ENCODE assay signal across 1 cellular context in the genomic region with DNA sequence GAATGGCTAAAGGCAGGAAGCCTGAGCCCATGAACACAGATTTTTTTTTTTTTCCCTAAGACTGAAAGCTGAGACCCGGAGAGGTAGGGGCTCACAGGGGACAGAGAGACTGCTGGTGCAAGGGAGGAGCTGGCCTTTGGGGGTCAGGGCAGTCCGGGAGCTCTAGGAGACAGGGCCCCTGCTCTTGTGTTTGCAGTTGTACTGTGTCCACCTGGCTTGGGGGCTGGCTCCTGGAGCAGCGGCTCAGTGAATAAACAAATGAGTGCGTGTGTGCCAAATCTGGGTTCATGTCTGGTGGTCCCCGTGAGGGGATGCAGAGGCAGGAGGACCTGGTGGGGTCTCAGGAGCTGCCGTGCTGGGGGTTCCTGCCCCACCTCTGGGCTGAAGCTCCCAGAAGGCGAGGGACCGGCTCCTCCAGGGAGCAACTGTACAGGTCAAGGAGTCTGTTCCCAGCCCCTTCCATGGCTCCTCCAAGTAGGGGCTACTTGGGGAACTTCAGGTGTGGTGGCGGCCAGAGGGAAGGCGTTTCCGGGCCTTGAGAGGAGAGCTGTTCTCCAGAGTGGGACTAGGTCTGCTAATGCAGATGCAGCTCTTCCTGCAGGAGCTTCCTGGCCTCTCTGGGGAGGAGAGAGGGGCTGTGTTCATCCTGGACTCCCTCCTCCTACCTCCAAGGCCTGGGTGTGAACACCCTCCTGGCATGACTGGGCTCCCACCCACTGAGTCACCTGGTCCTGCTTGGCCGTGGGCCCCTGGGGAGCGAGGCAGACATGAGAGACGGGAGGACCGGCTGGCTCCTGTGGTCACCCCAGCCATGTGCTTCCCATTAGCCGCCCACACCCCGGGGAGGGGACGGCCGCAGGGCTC.
A peak's percentile ranks its signal among the peaks of the same experiment; 100 is the strongest.
TF ChIP-seq lines count a peak whose summit lies in the region.

No MANE protein-coding gene starts in this region.

TF ChIP-seq in HepG2, 621 proteins besides CTCF, POLR2A, EP300 and RAD21 (continued from another document and continues in another):
- peak; percentile 69; the same call in 1 of the 2 replicates for TF ChIP-seq SAFB2 (CRISPR knock-in tag; IDR thresholded peaks at IDR 0.05; ENCODE audit: borderline replicate concordance, low read depth)
- TF ChIP-seq RFXANK (CRISPR knock-in tag; IDR thresholded peaks at IDR 0.05): 0 out of 2 replicates have a peak, but pooled peaks have one; percentile 63
- TF ChIP-seq, protein P1, sequence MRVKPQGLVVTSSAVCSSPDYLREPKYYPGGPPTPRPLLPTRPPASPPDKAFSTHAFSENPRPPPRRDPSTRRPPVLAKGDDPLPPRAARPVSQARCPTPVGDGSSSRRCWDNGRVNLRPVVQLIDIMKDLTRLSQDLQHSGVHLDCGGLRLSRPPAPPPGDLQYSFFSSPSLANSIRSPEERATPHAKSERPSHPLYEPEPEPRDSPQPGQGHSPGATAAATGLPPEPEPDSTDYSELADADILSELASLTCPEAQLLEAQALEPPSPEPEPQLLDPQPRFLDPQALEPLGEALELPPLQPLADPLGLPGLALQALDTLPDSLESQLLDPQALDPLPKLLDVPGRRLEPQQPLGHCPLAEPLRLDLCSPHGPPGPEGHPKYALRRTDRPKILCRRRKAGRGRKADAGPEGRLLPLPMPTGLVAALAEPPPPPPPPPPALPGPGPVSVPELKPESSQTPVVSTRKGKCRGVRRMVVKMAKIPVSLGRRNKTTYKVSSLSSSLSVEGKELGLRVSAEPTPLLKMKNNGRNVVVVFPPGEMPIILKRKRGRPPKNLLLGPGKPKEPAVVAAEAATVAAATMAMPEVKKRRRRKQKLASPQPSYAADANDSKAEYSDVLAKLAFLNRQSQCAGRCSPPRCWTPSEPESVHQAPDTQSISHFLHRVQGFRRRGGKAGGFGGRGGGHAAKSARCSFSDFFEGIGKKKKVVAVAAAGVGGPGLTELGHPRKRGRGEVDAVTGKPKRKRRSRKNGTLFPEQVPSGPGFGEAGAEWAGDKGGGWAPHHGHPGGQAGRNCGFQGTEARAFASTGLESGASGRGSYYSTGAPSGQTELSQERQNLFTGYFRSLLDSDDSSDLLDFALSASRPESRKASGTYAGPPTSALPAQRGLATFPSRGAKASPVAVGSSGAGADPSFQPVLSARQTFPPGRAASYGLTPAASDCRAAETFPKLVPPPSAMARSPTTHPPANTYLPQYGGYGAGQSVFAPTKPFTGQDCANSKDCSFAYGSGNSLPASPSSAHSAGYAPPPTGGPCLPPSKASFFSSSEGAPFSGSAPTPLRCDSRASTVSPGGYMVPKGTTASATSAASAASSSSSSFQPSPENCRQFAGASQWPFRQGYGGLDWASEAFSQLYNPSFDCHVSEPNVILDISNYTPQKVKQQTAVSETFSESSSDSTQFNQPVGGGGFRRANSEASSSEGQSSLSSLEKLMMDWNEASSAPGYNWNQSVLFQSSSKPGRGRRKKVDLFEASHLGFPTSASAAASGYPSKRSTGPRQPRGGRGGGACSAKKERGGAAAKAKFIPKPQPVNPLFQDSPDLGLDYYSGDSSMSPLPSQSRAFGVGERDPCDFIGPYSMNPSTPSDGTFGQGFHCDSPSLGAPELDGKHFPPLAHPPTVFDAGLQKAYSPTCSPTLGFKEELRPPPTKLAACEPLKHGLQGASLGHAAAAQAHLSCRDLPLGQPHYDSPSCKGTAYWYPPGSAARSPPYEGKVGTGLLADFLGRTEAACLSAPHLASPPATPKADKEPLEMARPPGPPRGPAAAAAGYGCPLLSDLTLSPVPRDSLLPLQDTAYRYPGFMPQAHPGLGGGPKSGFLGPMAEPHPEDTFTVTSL (CRISPR knock-in tag; IDR thresholded peaks at IDR 0.05; ENCODE audit: borderline replicate concordance): no peak
- no peak for TF ChIP-seq CREB1 (IDR thresholded peaks at IDR 0.05)
- no peak for TF ChIP-seq CREB1 (CRISPR knock-in tag; IDR thresholded peaks at IDR 0.05)
- peak; percentile 30; the same call in 1 of the 2 replicates for TF ChIP-seq SSRP1 (CRISPR knock-in tag; IDR thresholded peaks at IDR 0.05)
- TF ChIP-seq ZNF383 (CRISPR knock-in tag; IDR thresholded peaks at IDR 0.05; ENCODE audit: borderline replicate concordance): no peak
- TF ChIP-seq ZZZ3 (CRISPR knock-in tag; IDR thresholded peaks at IDR 0.05; ENCODE audit: borderline replicate concordance): no peak
- no peak for TF ChIP-seq CHCHD3 (CRISPR knock-in tag; IDR thresholded peaks at IDR 0.05)
- peak; percentile 25; the same call in 1 of the 2 replicates for TF ChIP-seq HHEX (CRISPR knock-in tag; IDR thresholded peaks at IDR 0.05)
- TF ChIP-seq POLR2AphosphoS2 (IDR thresholded peaks at IDR 0.05; ENCODE audit: low read depth, low read length): no peak
- TF ChIP-seq HNRNPH1 (optimal IDR thresholded peaks at IDR 0.05; ENCODE audit: low read depth, low read length): peak; percentile 39
- peak; percentile 90; the same call in 1 of the 2 replicates for TF ChIP-seq ZNF350 (CRISPR knock-in tag; IDR thresholded peaks at IDR 0.05; ENCODE audit: borderline replicate concordance, low read depth)
- TF ChIP-seq, protein P2, sequence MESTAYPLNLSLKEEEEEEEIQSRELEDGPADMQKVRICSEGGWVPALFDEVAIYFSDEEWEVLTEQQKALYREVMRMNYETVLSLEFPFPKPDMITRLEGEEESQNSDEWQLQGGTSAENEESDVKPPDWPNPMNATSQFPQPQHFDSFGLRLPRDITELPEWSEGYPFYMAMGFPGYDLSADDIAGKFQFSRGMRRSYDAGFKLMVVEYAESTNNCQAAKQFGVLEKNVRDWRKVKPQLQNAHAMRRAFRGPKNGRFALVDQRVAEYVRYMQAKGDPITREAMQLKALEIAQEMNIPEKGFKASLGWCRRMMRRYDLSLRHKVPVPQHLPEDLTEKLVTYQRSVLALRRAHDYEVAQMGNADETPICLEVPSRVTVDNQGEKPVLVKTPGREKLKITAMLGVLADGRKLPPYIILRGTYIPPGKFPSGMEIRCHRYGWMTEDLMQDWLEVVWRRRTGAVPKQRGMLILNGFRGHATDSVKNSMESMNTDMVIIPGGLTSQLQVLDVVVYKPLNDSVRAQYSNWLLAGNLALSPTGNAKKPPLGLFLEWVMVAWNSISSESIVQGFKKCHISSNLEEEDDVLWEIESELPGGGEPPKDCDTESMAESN (CRISPR knock-in tag; conservative IDR thresholded peaks at IDR 0.05): peak; percentile 39; the same call in 1 of the 2 replicates
- TF ChIP-seq GABPA (IDR thresholded peaks at IDR 0.05; ENCODE audit: low read depth, low read length): no peak
- no peak for TF ChIP-seq GABPA (CRISPR knock-in tag; IDR thresholded peaks at IDR 0.05; ENCODE audit: low read depth)
- TF ChIP-seq, protein P3, sequence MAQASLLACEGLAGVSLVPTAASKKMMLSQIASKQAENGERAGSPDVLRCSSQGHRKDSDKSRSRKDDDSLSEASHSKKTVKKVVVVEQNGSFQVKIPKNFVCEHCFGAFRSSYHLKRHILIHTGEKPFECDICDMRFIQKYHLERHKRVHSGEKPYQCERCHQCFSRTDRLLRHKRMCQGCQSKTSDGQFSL (CRISPR knock-in tag; IDR thresholded peaks at IDR 0.05): no peak
- TF ChIP-seq, protein P4, sequence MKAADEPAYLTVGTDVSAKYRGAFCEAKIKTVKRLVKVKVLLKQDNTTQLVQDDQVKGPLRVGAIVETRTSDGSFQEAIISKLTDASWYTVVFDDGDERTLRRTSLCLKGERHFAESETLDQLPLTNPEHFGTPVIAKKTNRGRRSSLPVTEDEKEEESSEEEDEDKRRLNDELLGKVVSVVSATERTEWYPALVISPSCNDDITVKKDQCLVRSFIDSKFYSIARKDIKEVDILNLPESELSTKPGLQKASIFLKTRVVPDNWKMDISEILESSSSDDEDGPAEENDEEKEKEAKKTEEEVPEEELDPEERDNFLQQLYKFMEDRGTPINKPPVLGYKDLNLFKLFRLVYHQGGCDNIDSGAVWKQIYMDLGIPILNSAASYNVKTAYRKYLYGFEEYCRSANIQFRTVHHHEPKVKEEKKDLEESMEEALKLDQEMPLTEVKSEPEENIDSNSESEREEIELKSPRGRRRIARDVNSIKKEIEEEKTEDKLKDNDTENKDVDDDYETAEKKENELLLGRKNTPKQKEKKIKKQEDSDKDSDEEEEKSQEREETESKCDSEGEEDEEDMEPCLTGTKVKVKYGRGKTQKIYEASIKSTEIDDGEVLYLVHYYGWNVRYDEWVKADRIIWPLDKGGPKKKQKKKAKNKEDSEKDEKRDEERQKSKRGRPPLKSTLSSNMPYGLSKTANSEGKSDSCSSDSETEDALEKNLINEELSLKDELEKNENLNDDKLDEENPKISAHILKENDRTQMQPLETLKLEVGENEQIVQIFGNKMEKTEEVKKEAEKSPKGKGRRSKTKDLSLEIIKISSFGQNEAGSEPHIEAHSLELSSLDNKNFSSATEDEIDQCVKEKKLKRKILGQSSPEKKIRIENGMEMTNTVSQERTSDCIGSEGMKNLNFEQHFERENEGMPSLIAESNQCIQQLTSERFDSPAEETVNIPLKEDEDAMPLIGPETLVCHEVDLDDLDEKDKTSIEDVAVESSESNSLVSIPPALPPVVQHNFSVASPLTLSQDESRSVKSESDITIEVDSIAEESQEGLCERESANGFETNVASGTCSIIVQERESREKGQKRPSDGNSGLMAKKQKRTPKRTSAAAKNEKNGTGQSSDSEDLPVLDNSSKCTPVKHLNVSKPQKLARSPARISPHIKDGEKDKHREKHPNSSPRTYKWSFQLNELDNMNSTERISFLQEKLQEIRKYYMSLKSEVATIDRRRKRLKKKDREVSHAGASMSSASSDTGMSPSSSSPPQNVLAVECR (CRISPR knock-in tag; IDR thresholded peaks at IDR 0.05; ENCODE audit: borderline replicate concordance): peak; percentile 83
- TF ChIP-seq, protein P5, sequence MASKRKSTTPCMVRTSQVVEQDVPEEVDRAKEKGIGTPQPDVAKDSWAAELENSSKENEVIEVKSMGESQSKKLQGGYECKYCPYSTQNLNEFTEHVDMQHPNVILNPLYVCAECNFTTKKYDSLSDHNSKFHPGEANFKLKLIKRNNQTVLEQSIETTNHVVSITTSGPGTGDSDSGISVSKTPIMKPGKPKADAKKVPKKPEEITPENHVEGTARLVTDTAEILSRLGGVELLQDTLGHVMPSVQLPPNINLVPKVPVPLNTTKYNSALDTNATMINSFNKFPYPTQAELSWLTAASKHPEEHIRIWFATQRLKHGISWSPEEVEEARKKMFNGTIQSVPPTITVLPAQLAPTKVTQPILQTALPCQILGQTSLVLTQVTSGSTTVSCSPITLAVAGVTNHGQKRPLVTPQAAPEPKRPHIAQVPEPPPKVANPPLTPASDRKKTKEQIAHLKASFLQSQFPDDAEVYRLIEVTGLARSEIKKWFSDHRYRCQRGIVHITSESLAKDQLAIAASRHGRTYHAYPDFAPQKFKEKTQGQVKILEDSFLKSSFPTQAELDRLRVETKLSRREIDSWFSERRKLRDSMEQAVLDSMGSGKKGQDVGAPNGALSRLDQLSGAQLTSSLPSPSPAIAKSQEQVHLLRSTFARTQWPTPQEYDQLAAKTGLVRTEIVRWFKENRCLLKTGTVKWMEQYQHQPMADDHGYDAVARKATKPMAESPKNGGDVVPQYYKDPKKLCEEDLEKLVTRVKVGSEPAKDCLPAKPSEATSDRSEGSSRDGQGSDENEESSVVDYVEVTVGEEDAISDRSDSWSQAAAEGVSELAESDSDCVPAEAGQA (IDR thresholded peaks at IDR 0.05; ENCODE audit: low read depth): no peak; the same call in 1 of the 2 replicates
- TF ChIP-seq, protein P5 (CRISPR knock-in tag; IDR thresholded peaks at IDR 0.05; ENCODE audit: borderline replicate concordance): no peak
- TF ChIP-seq TCF12 (IDR thresholded peaks at IDR 0.05): no peak
- TF ChIP-seq TCF12 (CRISPR knock-in tag; IDR thresholded peaks at IDR 0.05): no peak
- no peak for TF ChIP-seq EZH2 (conservative IDR thresholded peaks at IDR 0.05; ENCODE audit: low read depth, low read length)
- no peak for TF ChIP-seq FOXJ3 (CRISPR knock-in tag; IDR thresholded peaks at IDR 0.05; ENCODE audit: borderline replicate concordance)
- no peak for TF ChIP-seq RFX1 (IDR thresholded peaks at IDR 0.05)
- TF ChIP-seq, protein P6, sequence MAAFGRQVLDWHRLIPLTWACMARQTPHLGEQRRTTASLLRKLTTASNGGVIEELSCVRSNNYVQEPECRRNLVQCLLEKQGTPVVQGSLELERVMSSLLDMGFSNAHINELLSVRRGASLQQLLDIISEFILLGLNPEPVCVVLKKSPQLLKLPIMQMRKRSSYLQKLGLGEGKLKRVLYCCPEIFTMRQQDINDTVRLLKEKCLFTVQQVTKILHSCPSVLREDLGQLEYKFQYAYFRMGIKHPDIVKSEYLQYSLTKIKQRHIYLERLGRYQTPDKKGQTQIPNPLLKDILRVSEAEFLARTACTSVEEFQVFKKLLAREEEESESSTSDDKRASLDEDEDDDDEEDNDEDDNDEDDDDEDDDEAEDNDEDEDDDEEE (CRISPR knock-in tag; IDR thresholded peaks at IDR 0.05): peak; percentile 76; the same call in 1 of the 2 replicates
- peak; percentile 76; the same call in 1 of the 2 replicates for TF ChIP-seq KDM5B (CRISPR knock-in tag; IDR thresholded peaks at IDR 0.05; ENCODE audit: borderline replicate concordance)
- peak; percentile 61; the same call in 1 of the 2 replicates for TF ChIP-seq MIER2 (CRISPR knock-in tag; IDR thresholded peaks at IDR 0.05)
- TF ChIP-seq MIER3 (CRISPR knock-in tag; IDR thresholded peaks at IDR 0.05; ENCODE audit: borderline replicate concordance): peak; percentile 72
- TF ChIP-seq SNRNP70 (IDR thresholded peaks at IDR 0.05; ENCODE audit: low read depth, low read length): no peak
- TF ChIP-seq ZNF737 (CRISPR knock-in tag; IDR thresholded peaks at IDR 0.05; ENCODE audit: borderline replicate concordance): peak; percentile 22; the same call in 1 of the 2 replicates
- TF ChIP-seq, protein P7, sequence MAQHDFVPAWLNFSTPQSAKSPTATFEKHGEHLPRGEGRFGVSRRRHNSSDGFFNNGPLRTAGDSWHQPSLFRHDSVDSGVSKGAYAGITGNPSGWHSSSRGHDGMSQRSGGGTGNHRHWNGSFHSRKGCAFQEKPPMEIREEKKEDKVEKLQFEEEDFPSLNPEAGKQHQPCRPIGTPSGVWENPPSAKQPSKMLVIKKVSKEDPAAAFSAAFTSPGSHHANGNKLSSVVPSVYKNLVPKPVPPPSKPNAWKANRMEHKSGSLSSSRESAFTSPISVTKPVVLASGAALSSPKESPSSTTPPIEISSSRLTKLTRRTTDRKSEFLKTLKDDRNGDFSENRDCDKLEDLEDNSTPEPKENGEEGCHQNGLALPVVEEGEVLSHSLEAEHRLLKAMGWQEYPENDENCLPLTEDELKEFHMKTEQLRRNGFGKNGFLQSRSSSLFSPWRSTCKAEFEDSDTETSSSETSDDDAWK (CRISPR knock-in tag; IDR thresholded peaks at IDR 0.05): no peak
- peak; percentile 84 for TF ChIP-seq EEA1 (CRISPR knock-in tag; IDR thresholded peaks at IDR 0.05; ENCODE audit: borderline replicate concordance)
- TF ChIP-seq ZMYM4 (CRISPR knock-in tag; IDR thresholded peaks at IDR 0.05): peak; percentile 89
- TF ChIP-seq THAP11 (CRISPR knock-in tag; IDR thresholded peaks at IDR 0.05): peak; percentile 40
- TF ChIP-seq ZNF891 (CRISPR knock-in tag; IDR thresholded peaks at IDR 0.05): peak; percentile 97
